ENCODE assay signal across 22 cellular contexts in genomic region chr12:122978507-122978955, GRCh38. TPM values are rescaled to one million over a fixed set of nuclear protein-coding genes. Genes with fewer than 3 reads are reported as not detected.
DNase-seq lines count a peak whose midpoint lies in the region; ATAC-seq and TF ChIP-seq lines count a peak whose summit lies in the region.
"Had no signal": no experiment of that assay in that cellular context is flagged by ENCODE, and none has a peak within 500 bp of the region (broad histone marks: within the 10 kb centered on the region; RNA-seq: fewer than 3 reads in every experiment).

No MANE protein-coding gene starts in this region.

- WGBS in spleen, 5 donors: 84 to 91% (median 87%) methylated on average over 13 to 21 of the region's 21 CpGs
- 42 to 73% methylated on average over 4 to 12 of the region's 21 CpGs for WGBS in tibial nerve, 2 donors
- 80% methylated on average over 1 of the region's 21 CpGs; no CpG with 5 or more reads in 1 of the 2 donors for whole genome bisulfite sequencing in gastroesophageal sphincter (ENCODE audit: low coverage in 1 of 2), 2 donors

- TF ChIP-seq CTCF in spleen (IDR thresholded peaks at IDR 0.05 in 8 of 11, conservative IDR thresholded peaks at IDR 0.05 in 3 of 11) (no peak), tibial nerve (IDR thresholded peaks at IDR 0.05) (no peak), gastroesophageal sphincter (IDR thresholded peaks at IDR 0.05) (no peak)

- no peak overlapping the region for H3K4me3 ChIP-seq in NT2/D1 (ENCODE audit: insufficient read length, low read depth)
- H3K4me3 ChIP-seq in spleen: no peak overlapping the region
- no peak overlapping the region for H3K4me3 ChIP-seq in tibial nerve
- H3K4me3 ChIP-seq in gastroesophageal sphincter: no peak overlapping the region
- H3K4me3 ChIP-seq: A549, colonic mucosa had no signal

- H3K36me3 Mint-ChIP-seq in activated CD4-positive, alpha-beta T cell treated with anti-CD3 and anti-CD28 coated beads, Interleukin-2, amount 10 ng/mL, durations not matched to agents 24 days and 14 days (ENCODE audit: low read depth): peaks cover 26% of the 10 kb centered on the region
- no peaks in the 10 kb centered on the region for H3K36me3 Mint-ChIP-seq in immature natural killer cell

- intact Hi-C loops in activated CD4-positive, alpha-beta T cell treated with anti-CD3 and anti-CD28 coated beads, Interleukin-2, amount 10 ng/mL, durations not matched to agents 24 days and 14 days (cut with micrococcal nuclease): loop anchor here (10.0 kb wide), 2 partner anchors 386 to 454 kb away; partner anchors contain the start of genes KNTC1, RSRC2 and SBNO1
- intact Hi-C loops in spleen (cut with DNase I; ENCODE audit: low total_unique reads) (no loop called here), head of caudate nucleus (cut with DNase I) (no loop called here)

- H3K4me3 Mint-ChIP-seq in activated CD4-positive, alpha-beta T cell treated with anti-CD3 and anti-CD28 coated beads, Interleukin-2, amount 10 ng/mL, durations not matched to agents 24 days and 14 days: peak overlapping the region; percentile 48
- peak overlapping the region in 3 of 5 donors; percentile 35 to 62 (median 36) for H3K4me3 Mint-ChIP-seq in immature natural killer cell

- ATAC-seq in gastroesophageal sphincter: no peak
- ATAC-seq: A549; stimulated activated naive B cell treated with anti-CD40 and anti-IgM and Interleukin-4, amounts not matched to agents 10 μg/mL and 1 μg/mL and 100 μg/mL, for 72 hours had no signal

- no peak for DNase-seq in activated CD4-positive, alpha-beta T cell treated with anti-CD3 and anti-CD28 coated beads, Interleukin-2, amount 10 ng/mL, durations not matched to agents 24 days and 14 days
- no peak for DNase-seq in activated CD4-positive, alpha-beta T cell treated with anti-CD3 and anti-CD28 coated beads for 4 hours
- no peak for DNase-seq in NT2/D1 (ENCODE audit: low read depth, low spot score)
- no peak for DNase-seq in immature natural killer cell
- DNase-seq in spleen: peak; percentile 78
- no peak for DNase-seq in tibial nerve (ENCODE audit: low spot score in 2 of 2)
- no peak for DNase-seq in head of caudate nucleus
- DNase-seq: activated naive CD4-positive, alpha-beta T cell; colonic mucosa; COR-L47; foreskin melanocyte; HFFc6; left ventricle myocardium inferior; NCI-H1436 treated with DMSO at 0.1 percent for 48 hours; Peyer's patch; SK-N-SH; stimulated activated naive B cell treated with anti-CD40 and anti-IgM and Interleukin-4, amounts not matched to agents 10 μg/mL and 1 μg/mL and 100 μg/mL, for 72 hours had no signal

- H3K27ac ChIP-seq in spleen (no peak overlapping the region), tibial nerve (no peak overlapping the region), gastroesophageal sphincter (no peak overlapping the region)
- H3K27ac ChIP-seq: colonic mucosa, epithelial cell of prostate, left ventricle myocardium inferior had no signal

- H3K4me1 Mint-ChIP-seq in activated CD4-positive, alpha-beta T cell treated with anti-CD3 and anti-CD28 coated beads, Interleukin-2, amount 10 ng/mL, durations not matched to agents 24 days and 14 days: peaks cover 38% of the 10 kb centered on the region
- peaks cover 62% of the 10 kb centered on the region in 2 donors for H3K4me1 Mint-ChIP-seq in immature natural killer cell

- no peaks in the 10 kb centered on the region for H3K27me3 Mint-ChIP-seq in activated CD4-positive, alpha-beta T cell treated with anti-CD3 and anti-CD28 coated beads, Interleukin-2, amount 10 ng/mL, durations not matched to agents 24 days and 14 days
- peaks cover 13 to 23% (median 15%) of the 10 kb centered on the region in 3 donors for H3K27me3 Mint-ChIP-seq in immature natural killer cell (ENCODE audit: low read depth in 3 of 3)
- H3K27me3 Mint-ChIP-seq: progenitor cell of endocrine pancreas; stimulated activated naive B cell treated with anti-CD40 and anti-IgM and Interleukin-4, amounts not matched to agents 10 μg/mL and 1 μg/mL and 100 μg/mL, for 72 hours had no signal

- H3K36me3 ChIP-seq in NT2/D1 (ENCODE audit: insufficient read depth, insufficient read length, low read length) (peaks cover 50% of the 10 kb centered on the region), spleen (peaks cover 0 to 49% (median 15%) of the 10 kb centered on the region in 6 donors), tibial nerve (peaks cover 0 to 50% (median 2%) of the 10 kb centered on the region in 3 donors), gastroesophageal sphincter (peaks cover 0 to 47% of the 10 kb centered on the region in 2 donors)
- H3K36me3 ChIP-seq: colonic mucosa had no signal

- H3K4me1 ChIP-seq in NT2/D1 (ENCODE audit: insufficient read depth, insufficient read length) (peaks cover 24% of the 10 kb centered on the region), spleen (peaks cover 51 to 86% (median 79%) of the 10 kb centered on the region in 6 donors), tibial nerve (peaks cover 0 to 81% (median 55%) of the 10 kb centered on the region in 4 donors), gastroesophageal sphincter (peaks cover 2 to 81% (median 55%) of the 10 kb centered on the region in 3 donors)

- H3K9me3 Mint-ChIP-seq in activated CD4-positive, alpha-beta T cell treated with anti-CD3 and anti-CD28 coated beads, Interleukin-2, amount 10 ng/mL, durations not matched to agents 24 days and 14 days: no peaks in the 10 kb centered on the region
- no peaks in the 10 kb centered on the region for H3K9me3 Mint-ChIP-seq in immature natural killer cell
- H3K9me3 Mint-ChIP-seq: HFFc6; stimulated activated naive B cell treated with anti-CD40 and anti-IgM and Interleukin-4, amounts not matched to agents 10 μg/mL and 1 μg/mL and 100 μg/mL, for 72 hours had no signal

- no peak overlapping the region for H3K27ac Mint-ChIP-seq in activated CD4-positive, alpha-beta T cell treated with anti-CD3 and anti-CD28 coated beads, Interleukin-2, amount 10 ng/mL, durations not matched to agents 24 days and 14 days
- H3K27ac Mint-ChIP-seq in immature natural killer cell: no peak overlapping the region
- H3K27ac Mint-ChIP-seq: progenitor cell of endocrine pancreas; stimulated activated naive B cell treated with anti-CD40 and anti-IgM and Interleukin-4, amounts not matched to agents 10 μg/mL and 1 μg/mL and 100 μg/mL, for 72 hours had no signal

- H3K9ac ChIP-seq in NT2/D1 (ENCODE audit: insufficient read length, low read depth): peak overlapping the region; percentile 27

- H3K9me3 ChIP-seq in NT2/D1 (ENCODE audit: insufficient read depth, low read length) (no peaks in the 10 kb centered on the region), spleen (no peaks in the 10 kb centered on the region), tibial nerve (no peaks in the 10 kb centered on the region), gastroesophageal sphincter (no peaks in the 10 kb centered on the region)
- H3K9me3 ChIP-seq: A549, colonic mucosa, left ventricle myocardium inferior, Peyer's patch, SK-N-SH, tibial artery had no signal

- H3K27me3 ChIP-seq in NT2/D1 (ENCODE audit: insufficient read depth, insufficient read length) (no peaks in the 10 kb centered on the region), spleen (replicated peaks in 1 of 7) (no peaks in the 10 kb centered on the region), tibial nerve (no peaks in the 10 kb centered on the region), gastroesophageal sphincter (no peaks in the 10 kb centered on the region)
- H3K27me3 ChIP-seq: colonic mucosa, Peyer's patch, tibial artery had no signal

- no peak for TF ChIP-seq POLR2A in spleen (IDR thresholded peaks at IDR 0.05)
- no peak for TF ChIP-seq POLR2A in tibial nerve (IDR thresholded peaks at IDR 0.05)
- no peak for TF ChIP-seq POLR2A in gastroesophageal sphincter (IDR thresholded peaks at IDR 0.05)

- no peak for TF ChIP-seq EP300 in tibial nerve (IDR thresholded peaks at IDR 0.05)
- TF ChIP-seq EP300 in gastroesophageal sphincter (IDR thresholded peaks at IDR 0.05): no peak

RNA-seq across cellular contexts. Expression of gene ARL6IP4, which starts 1.9 kb away (rescaled TPM):
- 150 and 160 TPM in 2 replicates for total RNA-seq in activated CD4-positive, alpha-beta T cell treated with anti-CD3 and anti-CD28 coated beads, Interleukin-2, amount 10 ng/mL, durations not matched to agents 24 days and 14 days
- polyA plus RNA-seq in immature natural killer cell: 100 to 1,000 TPM; 131 to 327 (median 245) TPM
- 100 to 1,000 TPM; 150 to 202 (median 181) TPM for total RNA-seq in spleen
- 100 to 1,000 TPM; 308 to 419 (median 377) TPM for polyA plus RNA-seq in spleen
- 100 to 1,000 TPM; 197 to 338 (median 251) TPM for total RNA-seq in tibial nerve
- 100 to 1,000 TPM; 251 to 343 (median 302) TPM for total RNA-seq in gastroesophageal sphincter

RNA-seq across cellular contexts. Expression of gene OGFOD2, which starts 3.5 kb away (rescaled TPM):
- total RNA-seq in activated CD4-positive, alpha-beta T cell treated with anti-CD3 and anti-CD28 coated beads, Interleukin-2, amount 10 ng/mL, durations not matched to agents 24 days and 14 days: 22.7 and 23.4 TPM in 2 replicates
- 10 to 100 TPM; 14.4 to 16.6 (median 16.3) TPM for polyA plus RNA-seq in immature natural killer cell
- 10 to 100 TPM in 6 of 7 donors, 1 to 10 TPM in 1; 9.5 to 24.7 (median 20.4) TPM for total RNA-seq in spleen
- polyA plus RNA-seq in spleen: 10 to 100 TPM; 18.5 to 32.3 (median 28.1) TPM
- 10 to 100 TPM in 3 of 4 donors, 1 to 10 TPM in 1; 7.2 to 19.8 (median 13.4) TPM for total RNA-seq in tibial nerve
- total RNA-seq in gastroesophageal sphincter: 10 to 100 TPM in 1 of 4 donors, 1 to 10 TPM in 3; 7.3 to 10.7 (median 8.3) TPM

RNA-seq across cellular contexts. Expression of gene ABCB9, which starts 12.3 kb away (rescaled TPM):
- 3.7 and 4.1 TPM in 2 replicates for total RNA-seq in activated CD4-positive, alpha-beta T cell treated with anti-CD3 and anti-CD28 coated beads, Interleukin-2, amount 10 ng/mL, durations not matched to agents 24 days and 14 days
- polyA plus RNA-seq in immature natural killer cell: under 1 TPM in 2 of 3 donors, not detected in 1; 0.31 to 0.44 TPM
- 1 to 10 TPM; 4.1 to 6.2 (median 5.5) TPM for total RNA-seq in spleen
- 1 to 10 TPM; 1.5 to 2.8 (median 1.7) TPM for polyA plus RNA-seq in spleen
- total RNA-seq in tibial nerve: 10 to 100 TPM in 1 of 4 donors, 1 to 10 TPM in 3; 4.2 to 11.4 (median 6.0) TPM
- 1 to 10 TPM; 2.3 to 8.4 (median 3.5) TPM for total RNA-seq in gastroesophageal sphincter
